In the genomic region with DNA sequence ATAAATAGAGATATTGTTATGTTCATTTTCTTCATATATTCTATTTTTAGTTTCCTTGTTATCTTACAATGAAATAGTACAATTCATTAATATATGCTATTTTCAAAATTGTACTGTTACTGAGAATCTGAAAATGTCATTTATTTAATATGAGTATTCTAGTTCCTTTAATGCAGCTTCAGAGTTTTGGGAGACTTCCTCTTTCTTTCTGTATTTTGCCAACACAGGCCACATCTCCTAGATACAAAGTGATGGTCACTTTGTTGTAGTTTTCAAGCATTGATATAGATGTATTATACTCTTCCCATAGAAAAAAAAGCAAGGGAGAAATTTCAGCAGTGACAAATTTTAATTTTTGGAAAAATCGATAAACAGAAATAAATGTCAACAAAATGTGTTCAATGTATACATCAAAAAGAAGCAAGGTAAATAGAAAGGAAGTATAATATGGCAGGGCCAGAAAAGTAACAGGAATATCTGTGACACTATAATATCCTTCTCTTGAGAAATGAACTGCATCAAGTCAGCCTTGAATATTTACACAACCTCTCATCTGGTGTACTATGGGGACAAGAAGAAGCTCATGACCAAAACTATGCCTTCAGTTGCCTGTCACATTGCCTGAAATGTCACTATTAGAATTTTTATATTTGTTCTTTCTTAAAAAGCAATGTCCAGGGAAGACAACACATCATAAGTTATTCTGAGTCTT, we compare ENCODE assay signal across 13 cellular contexts.
DNase-seq lines count a peak whose midpoint lies in the region; ATAC-seq and TF ChIP-seq lines count a peak whose summit lies in the region.
"Had no signal": no experiment of that assay in that cellular context is flagged by ENCODE, and none has a peak within 500 bp of the region (broad histone marks: within the 10 kb centered on the region; RNA-seq: fewer than 3 reads in every experiment).

No MANE protein-coding gene starts in this region.

- DNase-seq in DMS53 (lab: John Stamatoyannopoulos, UW) (peak; percentile 5), DMS53 treated with DMSO at 0.1 percent for 48 hours (lab: John Stamatoyannopoulos, UW; ENCODE audit: unreplicated experiment) (no peak), pons (ENCODE audit: low spot score) (peak; percentile 8), substantia nigra (lab: John Stamatoyannopoulos, UW) (no peak), GM23338 (ENCODE audit: low spot score) (no peak)
- no peak for DNase-seq in natural killer cell treated with Interleukin-12 subunit alpha and Interleukin-12 subunit beta and Interleukin-15 and Interleukin-18, amount 100 ng/mL, for 72 hours (ENCODE audit: low spot score)
- DNase-seq: activated CD4-positive, alpha-beta T cell treated with anti-CD3 and anti-CD28 coated beads, Interleukin-2, amount 50 U/mL, for 48 hours; midbrain had no signal

- H2AFZ ChIP-seq in GM23338 = no peak overlapping the region

- H3K79me2 ChIP-seq in GM23338 (replicated peaks; ENCODE audit: insufficient read depth) = no peaks in the 10 kb centered on the region

- no peak overlapping the region for H3K27ac Mint-ChIP-seq in GM23338
- no peak overlapping the region for H3K27ac Mint-ChIP-seq in natural killer cell treated with Interleukin-12 subunit alpha and Interleukin-12 subunit beta and Interleukin-15 and Interleukin-18, amount 100 ng/mL, for 72 hours

- peaks cover 19% of the 10 kb centered on the region for H3K4me1 Mint-ChIP-seq in GM23338
- no peaks in the 10 kb centered on the region for H3K4me1 Mint-ChIP-seq in natural killer cell treated with Interleukin-12 subunit alpha and Interleukin-12 subunit beta and Interleukin-15 and Interleukin-18, amount 100 ng/mL, for 72 hours (ENCODE audit: low read depth in 2 of 2)

- no peaks in the 10 kb centered on the region for H3K9me2 ChIP-seq in GM23338 (ENCODE audit: insufficient read depth)

- H3K27ac ChIP-seq in substantia nigra (ENCODE audit: low read depth, low read length, poor library complexity, severe bottlenecking) (no peak overlapping the region), GM23338 (ENCODE audit: low read depth) (no peak overlapping the region)
- H3K27ac ChIP-seq: 22Rv1, KMS-11 had no signal

- peaks cover 18% of the 10 kb centered on the region for H3K4me1 ChIP-seq in GM23338 (ENCODE audit: insufficient read depth)

- no peaks in the 10 kb centered on the region for H3K9me3 Mint-ChIP-seq in GM23338
- no peaks in the 10 kb centered on the region for H3K9me3 Mint-ChIP-seq in natural killer cell treated with Interleukin-12 subunit alpha and Interleukin-12 subunit beta and Interleukin-15 and Interleukin-18, amount 100 ng/mL, for 72 hours

- H4K20me1 ChIP-seq in GM23338 (replicated peaks; ENCODE audit: insufficient read depth) = no peaks in the 10 kb centered on the region

- H3K27me3 ChIP-seq in GM23338 (ENCODE audit: insufficient read depth) = peaks cover 3% of the 10 kb centered on the region

- no peak overlapping the region for H3K4me3 ChIP-seq in GM23338

- H3K36me3 ChIP-seq in GM23338 (ENCODE audit: insufficient read depth) = no peaks in the 10 kb centered on the region

- no peaks in the 10 kb centered on the region for H3K36me3 Mint-ChIP-seq in GM23338 (ENCODE audit: low read depth)
- no peaks in the 10 kb centered on the region for H3K36me3 Mint-ChIP-seq in natural killer cell treated with Interleukin-12 subunit alpha and Interleukin-12 subunit beta and Interleukin-15 and Interleukin-18, amount 100 ng/mL, for 72 hours

- peak; percentile 46 for ATAC-seq in HG02852 (IDR thresholded peaks at IDR 0.05; ENCODE audit: unreplicated experiment)
- ATAC-seq in HG03521 (IDR thresholded peaks at IDR 0.05; ENCODE audit: unreplicated experiment) = peak; percentile 23
- no peak for ATAC-seq in GM23338
- no peak for ATAC-seq in natural killer cell treated with Interleukin-12 subunit alpha and Interleukin-12 subunit beta and Interleukin-15 and Interleukin-18, amount 100 ng/mL, for 72 hours
- ATAC-seq: sciatic nerve had no signal

- no peaks in the 10 kb centered on the region for H3F3A ChIP-seq in GM23338 (replicated peaks; ENCODE audit: low read depth)

- H3K4me3 Mint-ChIP-seq in GM23338 = no peak overlapping the region
- H3K4me3 Mint-ChIP-seq in natural killer cell treated with Interleukin-12 subunit alpha and Interleukin-12 subunit beta and Interleukin-15 and Interleukin-18, amount 100 ng/mL, for 72 hours = no peak overlapping the region

- TF ChIP-seq CTCF in GM23338 (conservative IDR thresholded peaks at IDR 0.05; ENCODE audit: low read depth in 2 of 2) = no peak

- H3K27me3 Mint-ChIP-seq in GM23338 (ENCODE audit: insufficient read depth, low read depth, poor library complexity) = no peaks in the 10 kb centered on the region
- no peaks in the 10 kb centered on the region for H3K27me3 Mint-ChIP-seq in natural killer cell treated with Interleukin-12 subunit alpha and Interleukin-12 subunit beta and Interleukin-15 and Interleukin-18, amount 100 ng/mL, for 72 hours

- H3K4me2 ChIP-seq in GM23338 = no peak overlapping the region
- H3K4me2 ChIP-seq: KMS-11 had no signal

TF ChIP-seq in GM23338, 12 proteins besides CTCF, POLR2A, EP300 and RAD21:
- TF ChIP-seq ZNF114 (CRISPR knock-in tag; IDR thresholded peaks at IDR 0.05) (no peak), EZH2 (IDR thresholded peaks at IDR 0.05; ENCODE audit: low read depth, unreplicated experiment) (no peak), POLR2AphosphoS5 (IDR thresholded peaks at IDR 0.05; ENCODE audit: low read depth) (no peak), STAT1 (IDR thresholded peaks at IDR 0.05; ENCODE audit: unreplicated experiment) (no peak), ETS1 (IDR thresholded peaks at IDR 0.05) (no peak), EZH2phosphoT487 (IDR thresholded peaks at IDR 0.05; ENCODE audit: unreplicated experiment) (no peak), REST (IDR thresholded peaks at IDR 0.05; ENCODE audit: unreplicated experiment) (no peak), ZNF331 (CRISPR knock-in tag; IDR thresholded peaks at IDR 0.05; ENCODE audit: low read depth) (no peak)

Comparison
In these comparisons a context has a peak if more than half of its experiments do, and no peak if none do; other contexts are left out.
1. DNase-seq: peak in DMS53 (single experiment) and pons (single experiment); none in DMS53 treated with DMSO at 0.1 percent for 48 hours (single experiment), substantia nigra (0 of 49), GM23338 (single experiment) and natural killer cell treated with Interleukin-12 subunit alpha and Interleukin-12 subunit beta and Interleukin-15 and Interleukin-18, amount 100 ng/mL, for 72 hours (single experiment).
2. ATAC-seq: peak in HG02852 (single experiment) and HG03521 (single experiment); none in GM23338 (single experiment) and natural killer cell treated with Interleukin-12 subunit alpha and Interleukin-12 subunit beta and Interleukin-15 and Interleukin-18, amount 100 ng/mL, for 72 hours (0 of 2).